Comparison of ENCODE assay signal across 22 cellular contexts in the genomic region with DNA sequence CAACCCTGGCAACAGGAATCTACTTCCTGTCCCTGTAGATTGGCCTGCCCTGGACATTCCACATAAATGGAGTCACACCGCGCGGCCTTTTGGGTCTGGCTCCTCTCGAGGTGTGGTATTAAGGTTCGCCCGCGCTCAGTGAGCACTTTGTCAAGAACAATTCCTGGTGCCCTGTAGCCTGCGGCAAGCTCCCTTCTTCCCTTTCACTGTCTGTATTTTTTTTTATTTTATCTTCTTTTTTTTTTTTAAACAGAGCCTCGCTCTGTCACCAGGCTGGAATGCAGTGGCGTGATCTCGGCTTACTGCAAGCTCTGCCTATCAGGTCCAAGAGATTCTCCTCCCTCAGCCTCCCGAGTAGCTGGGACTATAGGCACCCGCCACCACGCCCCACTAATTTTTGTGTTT. TPM values are rescaled to one million over a fixed set of nuclear protein-coding genes. Genes with fewer than 3 reads are reported as not detected.
DNase-seq lines count a peak whose midpoint lies in the region; ATAC-seq and TF ChIP-seq lines count a peak whose summit lies in the region.
"Had no signal": no experiment of that assay in that cellular context is flagged by ENCODE, and none has a peak within 500 bp of the region (broad histone marks: within the 10 kb centered on the region; RNA-seq: fewer than 3 reads in every experiment).

No MANE protein-coding gene starts in this region.

- H3K23ac ChIP-seq in IMR-90 (ENCODE audit: low read depth, low read length) = no peak overlapping the region
- no peak overlapping the region for H3K23ac ChIP-seq in mesendoderm (ENCODE audit: low read length)

- H3K9ac ChIP-seq in IMR-90 (ENCODE audit: low read depth, low read length) (no peak overlapping the region), mesendoderm (ENCODE audit: low read length) (no peak overlapping the region)

- no peak overlapping the region for H3K14ac ChIP-seq in IMR-90 (replicated peaks; ENCODE audit: low read depth, low read length)

- in situ Hi-C loops in IMR-90 (cut with MboI; ENCODE audit: low sequenced_read_pairs) = no loop called here

- H2BK20ac ChIP-seq in IMR-90 (ENCODE audit: low read depth, low read length) = no peak overlapping the region

- no peaks in the 10 kb centered on the region; a peak in 3 of 4 replicates for H3K79me1 ChIP-seq in IMR-90 (ENCODE audit: low read depth in 1 of 2, low read length in 2 of 2)
- no peaks in the 10 kb centered on the region for H3K79me1 ChIP-seq in mesendoderm (ENCODE audit: low read length)

- CTCF ChIA-PET in IMR-90 (lab: Yijun Ruan, JAX) = no interaction called here

- TF ChIP-seq POLR2A in IMR-90 (IDR thresholded peaks at IDR 0.05; ENCODE audit: low read depth, low read length) (no peak), GM18505 (IDR thresholded peaks at IDR 0.05; ENCODE audit: borderline replicate concordance, extremely low read depth, insufficient read depth, insufficient read length) (no peak)

- H4K5ac ChIP-seq in IMR-90 (ENCODE audit: low read depth, low read length) (no peak overlapping the region), mesendoderm (ENCODE audit: low read length) (no peak overlapping the region)

- H3K56ac ChIP-seq in IMR-90 (ENCODE audit: extremely low read depth, insufficient read depth, low read length) (no peak overlapping the region), mesendoderm (ENCODE audit: low read length) (no peak overlapping the region)

- dilution Hi-C loops in IMR-90 (cut with HindIII; ENCODE audit: low sequenced_read_pairs, unreplicated experiment) = no loop called here

- H2BK5ac ChIP-seq in IMR-90 (ENCODE audit: low read depth, low read length, poor library complexity, severe bottlenecking) = no peak overlapping the region
- H2BK5ac ChIP-seq in mesendoderm (ENCODE audit: low read length) = no peak overlapping the region

- WGBS in IMR-90 (ENCODE audit: extremely low coverage in 2 of 2, insufficient read length in 1 of 2), 2 experiments = no CpG with 5 or more reads among the region's 14 CpGs
- WGBS in mesendoderm (ENCODE audit: extremely low coverage, insufficient coverage, low lambda C conversion rate) = no CpG with 5 or more reads among the region's 14 CpGs

- no peak overlapping the region for H2AK9ac ChIP-seq in IMR-90 (replicated peaks; ENCODE audit: low read depth, low read length, poor library complexity)

- H2BK120ac ChIP-seq in IMR-90 (ENCODE audit: low read depth, low read length) = 0 out of 2 replicates have a peak overlapping the region, but pooled peaks have one; percentile 14
- H2BK120ac ChIP-seq in mesendoderm (ENCODE audit: low read depth, low read length) = no peak overlapping the region

- H3K4me2 ChIP-seq in IMR-90 (ENCODE audit: low read depth, low read length) (no peak overlapping the region), mesendoderm (ENCODE audit: low read length) (no peak overlapping the region)

- ATAC-seq in IMR-90 (ENCODE audit: low read depth) (peak; percentile 81), GM18505 (IDR thresholded peaks at IDR 0.05; ENCODE audit: unreplicated experiment) (no peak)
- ATAC-seq: left lobe of liver, right lobe of liver had no signal

- intact Hi-C loops in IMR-90 (cut with micrococcal nuclease) = no loop called here

- no peaks in the 10 kb centered on the region for H3K9me1 ChIP-seq in IMR-90 (ENCODE audit: insufficient read depth, low read length)

- H3K27ac ChIP-seq in IMR-90 (ENCODE audit: insufficient read depth, low read length) (no peak overlapping the region), mesendoderm (ENCODE audit: low read depth, low read length) (no peak overlapping the region)
- H3K27ac ChIP-seq: right lobe of liver, SJCRH30, transverse colon had no signal

- no peaks in the 10 kb centered on the region for H3K79me2 ChIP-seq in mesendoderm (ENCODE audit: control insufficient read depth, insufficient read depth, low read length)

- DNase-seq in Daoy (ENCODE audit: low read depth) (peak; percentile 80), IMR-90 (peak; percentile 44), cardiac fibroblast (ENCODE audit: low read depth in 2 of 2) (peak; percentile 65 to 85), mesendoderm (peak; percentile 67), HT-29 (ENCODE audit: low spot score) (no peak), HuH-7.5 (ENCODE audit: low spot score) (no peak)
- no peak for DNase-seq in stimulated activated CD4-positive, alpha-beta T cell treated with anti-CD3 and anti-CD28 coated beads, Interleukin-2, amount 100 ng/mL, for 24 hours
- DNase-seq: ACHN; activated CD8-positive, alpha-beta memory T cell treated with anti-CD3 and anti-CD28 coated beads, Interleukin-2, amount 50 U/mL, for 4 hours; activated gamma-delta T cell treated with Interleukin-2 at 50 U/mL for 16 hours; amniotic stem cell; CD4-positive, CD25-positive, alpha-beta regulatory T cell; DMS79; NCI-H1048; NCI-H2107; NCI-H526; nucleus accumbens; right lobe of liver; SJCRH30; transverse colon had no signal

- no TSS peak for BruUV-seq in IMR-90 (replicated peaks; lab: Mats Ljungman, UMichigan)

- H4K8ac ChIP-seq in IMR-90 (ENCODE audit: low read depth in 2 of 2, low read length in 2 of 2) (peak overlapping the region in 1 of 2 experiments; percentile 28; a peak in 1 of 4 replicates), mesendoderm (ENCODE audit: low read depth, low read length) (no peak overlapping the region)

- TF ChIP-seq CTCF in IMR-90 (conservative IDR thresholded peaks at IDR 0.05; ENCODE audit: low read depth, low read length) = no peak
- no peak for TF ChIP-seq CTCF in cardiac fibroblast (IDR thresholded peaks at IDR 0.05; ENCODE audit: low read depth, low read length)

- H3K9me3 ChIP-seq in IMR-90 (ENCODE audit: control insufficient read depth, insufficient read depth, low read length) = no peaks in the 10 kb centered on the region
- H3K9me3 ChIP-seq: right lobe of liver, SJCRH30, transverse colon had no signal

- H3K36me3 ChIP-seq in IMR-90 (ENCODE audit: control insufficient read depth, insufficient read depth, low read length) (peaks cover 53% of the 10 kb centered on the region), mesendoderm (ENCODE audit: control insufficient read depth, insufficient read depth, low read length) (peaks cover 1% of the 10 kb centered on the region)

- H4K91ac ChIP-seq in IMR-90 (ENCODE audit: insufficient read depth, low read depth, low read length) = no peak overlapping the region

- H3K18ac ChIP-seq in IMR-90 (ENCODE audit: low read depth, low read length) (no peak overlapping the region), mesendoderm (ENCODE audit: low read length) (no peak overlapping the region)

- H3K4me3 ChIP-seq in IMR-90 (ENCODE audit: insufficient read depth, low read depth, low read length) = no peak overlapping the region
- no peak overlapping the region for H3K4me3 ChIP-seq in cardiac fibroblast (replicated peaks in 1 of 2; ENCODE audit: low read depth in 2 of 2, low read length in 2 of 2)
- H3K4me3 ChIP-seq in mesendoderm (ENCODE audit: low read length) = no peak overlapping the region
- H3K4me3 ChIP-seq: right lobe of liver, SJCRH30, transverse colon had no signal

- H2BK15ac ChIP-seq in IMR-90 (ENCODE audit: low read depth, low read length) (no peak overlapping the region), mesendoderm (replicated peaks; ENCODE audit: low read depth) (no peak overlapping the region)

- no peak for TF ChIP-seq RAD21 in IMR-90 (IDR thresholded peaks at IDR 0.05; ENCODE audit: low read length)

- H3K4ac ChIP-seq in IMR-90 (ENCODE audit: low read depth, low read length) = no peak overlapping the region
- H3K4ac ChIP-seq in mesendoderm (ENCODE audit: low read depth, low read length) = no peak overlapping the region

- no peaks in the 10 kb centered on the region for H3K4me1 ChIP-seq in IMR-90 (ENCODE audit: control insufficient read depth, insufficient read depth, low read length)
- no peaks in the 10 kb centered on the region for H3K4me1 ChIP-seq in mesendoderm (ENCODE audit: control insufficient read depth, low read depth, low read length)
- H3K4me1 ChIP-seq: right lobe of liver, SJCRH30, transverse colon had no signal

- 0 out of 2 replicates have a peak overlapping the region, but pooled peaks have one; percentile 43 for H2AK5ac ChIP-seq in IMR-90 (ENCODE audit: low read depth, low read length)
- H2AK5ac ChIP-seq in mesendoderm (ENCODE audit: low read length) = no peak overlapping the region

- POLR2A ChIA-PET in IMR-90 (lab: Charles Lee; ENCODE audit: unreplicated experiment) = interaction anchor here (0.6 kb wide), 1 partner anchor 30 kb away, joined by 5 read pairs; no protein-coding TSS in a partner anchor

- H3K27me3 ChIP-seq in IMR-90 (ENCODE audit: control insufficient read depth, insufficient read depth, low read length) = no peaks in the 10 kb centered on the region
- H3K27me3 ChIP-seq in mesendoderm (ENCODE audit: insufficient read depth, low read length, poor library complexity) = no peaks in the 10 kb centered on the region
- H3K27me3 ChIP-seq: right lobe of liver, SJCRH30, transverse colon had no signal

- peak overlapping the region; percentile 12 for H2AFZ ChIP-seq in IMR-90 (replicated peaks; ENCODE audit: low read length, poor library complexity)

- no peaks in the 10 kb centered on the region for H4K20me1 ChIP-seq in IMR-90 (ENCODE audit: insufficient read depth, low read length)

TF ChIP-seq in IMR-90, 13 proteins besides CTCF, POLR2A, EP300 and RAD21:
- no peak for TF ChIP-seq MAFK (IDR thresholded peaks at IDR 0.05; ENCODE audit: low read depth, low read length)

RNA-seq across cellular contexts. Expression of gene PEX11G, which starts 28.3 kb away (rescaled TPM):
- 0.60 and 1.0 TPM in 2 replicates for total RNA-seq in Daoy (2014; rRNA removed; shearing (Covaris generic))
- 0.72 and 1.1 TPM in 2 replicates for total RNA-seq in IMR-90 (2012; rRNA removed)
- polyA plus RNA-seq in IMR-90 (2012; rRNA removed) = 1.7 and 1.9 TPM in 2 replicates
- 2.8 and 3.6 TPM in 2 replicates for polyA plus RNA-seq in IMR-90 (2012; cell fraction: cytosol; rRNA removed)
- polyA plus RNA-seq in IMR-90 (2012; cell fraction: nucleus; rRNA removed; ENCODE audit: low replicate concordance) = 0.76 and 2.7 TPM in 2 replicates
- 0.74 TPM for polyA plus RNA-seq in mesendoderm (2013, experiment 1 of 2)
- 0.67 TPM for polyA plus RNA-seq in mesendoderm (2013, experiment 2 of 2)
- 4.0 and 6.4 TPM in 2 replicates for total RNA-seq in HT-29 (2014; rRNA removed; shearing (Covaris generic))
- total RNA-seq: CD4-positive, CD25-positive, alpha-beta regulatory T cell; SJCRH30 had no signal

RNA-seq across cellular contexts. Expression of gene ZNF358, which starts 55.3 kb away (rescaled TPM):
- 16.9 and 37.6 TPM in 2 replicates for total RNA-seq in Daoy (2014; rRNA removed; shearing (Covaris generic))
- total RNA-seq in IMR-90 (2012; rRNA removed) = 5.4 and 9.2 TPM in 2 replicates
- polyA plus RNA-seq in IMR-90 (2012; rRNA removed) = 30.7 and 34.9 TPM in 2 replicates
- 43.8 and 60.5 TPM in 2 replicates for polyA plus RNA-seq in IMR-90 (2012; cell fraction: cytosol; rRNA removed)
- 19.3 and 34.2 TPM in 2 replicates for polyA plus RNA-seq in IMR-90 (2012; cell fraction: nucleus; rRNA removed; ENCODE audit: low replicate concordance)
- 59.7 TPM for polyA plus RNA-seq in mesendoderm (2013, experiment 1 of 2)
- 59.5 TPM for polyA plus RNA-seq in mesendoderm (2013, experiment 2 of 2)
- 4.2 and 5.6 TPM in 2 replicates for total RNA-seq in HT-29 (2014; rRNA removed; shearing (Covaris generic))

Comparison
In these comparisons a context has a peak if more than half of its experiments do, and no peak if none do; other contexts are left out.
1. DNase-seq: peak in Daoy (single experiment), IMR-90 (single experiment), cardiac fibroblast (2 of 2) and mesendoderm (single experiment); none in stimulated activated CD4-positive, alpha-beta T cell treated with anti-CD3 and anti-CD28 coated beads, Interleukin-2, amount 100 ng/mL, for 24 hours (0 of 2), HT-29 (single experiment) and HuH-7.5 (single experiment).